In the genomic region with DNA sequence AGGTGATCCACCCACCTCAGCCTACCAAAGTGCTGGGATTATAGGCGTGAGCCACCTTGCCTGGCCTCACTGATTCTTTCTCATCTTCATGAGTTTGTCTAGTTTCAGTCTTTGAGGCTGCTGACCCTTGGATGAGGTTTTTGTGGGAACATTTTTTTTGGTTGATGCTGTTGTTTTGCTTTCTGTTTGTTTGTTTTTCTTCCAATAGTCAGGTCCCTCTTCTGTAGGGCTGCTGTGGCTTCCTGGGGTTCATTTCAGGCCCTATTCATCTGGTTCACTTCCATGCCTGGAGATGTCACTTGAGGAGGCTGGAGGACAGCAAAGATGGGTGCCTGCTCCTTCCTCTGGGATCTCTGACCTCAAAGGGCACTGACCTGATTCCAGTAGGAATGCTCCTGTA, we compare ENCODE assay signal across 7 cellular contexts.
DNase-seq lines count a peak whose midpoint lies in the region; ATAC-seq and TF ChIP-seq lines count a peak whose summit lies in the region.
"Not testable (repeated sequence)": the region's sequence is repeated elsewhere in the genome, so short reads cannot be mapped to it uniquely, and the experiment has no call there.

No MANE protein-coding gene starts in this region.

- not testable (repeated sequence) for DNase-seq in SJCRH30; activated naive CD8-positive, alpha-beta T cell treated with anti-CD3 and anti-CD28 coated beads, Interleukin-2, amount 10 ng/mL, durations not matched to agents 7 days and 5 days; stimulated activated naive B cell treated with anti-CD40 and anti-IgM and Interleukin-4, amounts not matched to agents 10 μg/mL and 1 μg/mL and 100 μg/mL, for 72 hours
- peak; percentile 12 for DNase-seq in activated CD4-positive, alpha-beta T cell treated with anti-CD3 and anti-CD28 coated beads, Interleukin-2, amount 10 ng/mL, durations not matched to agents 7 days and 5 days
- DNase-seq in activated CD8-positive, alpha-beta memory T cell treated with anti-CD3 and anti-CD28 coated beads, Interleukin-2, amount 10 ng/mL, durations not matched to agents 7 days and 5 days, result peak; percentile 63
- peak; percentile 29 for DNase-seq in choroid plexus epithelial cell (ENCODE audit: low read depth)

- H3K4me3 Mint-ChIP-seq in activated CD4-positive, alpha-beta T cell treated with anti-CD3 and anti-CD28 coated beads, Interleukin-2, amount 10 ng/mL, durations not matched to agents 7 days and 5 days; activated CD8-positive, alpha-beta memory T cell treated with anti-CD3 and anti-CD28 coated beads, Interleukin-2, amount 10 ng/mL, durations not matched to agents 7 days and 5 days; activated naive CD8-positive, alpha-beta T cell treated with anti-CD3 and anti-CD28 coated beads, Interleukin-2, amount 10 ng/mL, durations not matched to agents 7 days and 5 days; stimulated activated naive B cell treated with anti-CD40 and anti-IgM and Interleukin-4, amounts not matched to agents 10 μg/mL and 1 μg/mL and 100 μg/mL, for 72 hours: not testable (repeated sequence)

- H3K9me3 Mint-ChIP-seq in activated CD4-positive, alpha-beta T cell treated with anti-CD3 and anti-CD28 coated beads, Interleukin-2, amount 10 ng/mL, durations not matched to agents 7 days and 5 days, result peaks cover 23% of the 10 kb centered on the region
- not testable (repeated sequence) for H3K9me3 Mint-ChIP-seq in activated CD8-positive, alpha-beta memory T cell treated with anti-CD3 and anti-CD28 coated beads, Interleukin-2, amount 10 ng/mL, durations not matched to agents 7 days and 5 days (ENCODE audit: low read depth); activated naive CD8-positive, alpha-beta T cell treated with anti-CD3 and anti-CD28 coated beads, Interleukin-2, amount 10 ng/mL, durations not matched to agents 7 days and 5 days; stimulated activated naive B cell treated with anti-CD40 and anti-IgM and Interleukin-4, amounts not matched to agents 10 μg/mL and 1 μg/mL and 100 μg/mL, for 72 hours

- H3K9me3 ChIP-seq in SJCRH30 (replicated peaks), result not testable (repeated sequence)

- not testable (repeated sequence) for H3K27me3 Mint-ChIP-seq in activated CD4-positive, alpha-beta T cell treated with anti-CD3 and anti-CD28 coated beads, Interleukin-2, amount 10 ng/mL, durations not matched to agents 7 days and 5 days; activated CD8-positive, alpha-beta memory T cell treated with anti-CD3 and anti-CD28 coated beads, Interleukin-2, amount 10 ng/mL, durations not matched to agents 7 days and 5 days; activated naive CD8-positive, alpha-beta T cell treated with anti-CD3 and anti-CD28 coated beads, Interleukin-2, amount 10 ng/mL, durations not matched to agents 7 days and 5 days
- peaks cover 0 to 11% of the 10 kb centered on the region in 2 donors for H3K27me3 Mint-ChIP-seq in stimulated activated naive B cell treated with anti-CD40 and anti-IgM and Interleukin-4, amounts not matched to agents 10 μg/mL and 1 μg/mL and 100 μg/mL, for 72 hours

- peak overlapping the region; percentile 13; the same call in 1 of the 2 replicates for H3K4me2 ChIP-seq in KMS-11

- not testable (repeated sequence) for H3K4me3 ChIP-seq in KMS-11 (IDR thresholded peaks at IDR 0.05; ENCODE audit: insufficient read depth, low read depth, low read length); SJCRH30; choroid plexus epithelial cell (ENCODE audit: low read depth, low read length)

- H3K79me2 ChIP-seq in KMS-11 (ENCODE audit: insufficient read depth, low read depth), result not testable (repeated sequence)

- H3K4me1 ChIP-seq in KMS-11 (ENCODE audit: low read depth, poor library complexity, severe bottlenecking), result not testable (repeated sequence)
- H3K4me1 ChIP-seq in SJCRH30, result peaks cover 39% of the 10 kb centered on the region

- POLR2A ChIA-PET in activated CD4-positive, alpha-beta T cell treated with anti-CD3 and anti-CD28 coated beads, Interleukin-2, amount 10 ng/mL, durations not matched to agents 7 days and 5 days (lab: Charles Lee), result not testable (repeated sequence)
- POLR2A ChIA-PET in activated naive CD8-positive, alpha-beta T cell treated with anti-CD3 and anti-CD28 coated beads, Interleukin-2, amount 10 ng/mL, durations not matched to agents 7 days and 5 days (lab: Charles Lee), result interaction anchor here (0.7 kb wide), 1 partner anchor 722 kb away, joined by 4 read pairs; no protein-coding TSS in a partner anchor

- H3K27me3 ChIP-seq in KMS-11 (ENCODE audit: insufficient read depth, low read depth); SJCRH30: not testable (repeated sequence)

- TF ChIP-seq CTCF in KMS-11 (conservative IDR thresholded peaks at IDR 0.05; ENCODE audit: low read depth, low read length); choroid plexus epithelial cell (conservative IDR thresholded peaks at IDR 0.05; ENCODE audit: low read depth, low read length): not testable (repeated sequence)

- peak; percentile 57 for ATAC-seq in activated CD8-positive, alpha-beta memory T cell treated with anti-CD3 and anti-CD28 coated beads, Interleukin-2, amount 10 ng/mL, durations not matched to agents 7 days and 5 days
- not testable (repeated sequence) for ATAC-seq in activated naive CD8-positive, alpha-beta T cell treated with anti-CD3 and anti-CD28 coated beads, Interleukin-2, amount 10 ng/mL, durations not matched to agents 7 days and 5 days (ENCODE audit: low read depth); stimulated activated naive B cell treated with anti-CD40 and anti-IgM and Interleukin-4, amounts not matched to agents 10 μg/mL and 1 μg/mL and 100 μg/mL, for 72 hours (replicated peaks)

- H3K27ac ChIP-seq in KMS-11, result not testable (repeated sequence)
- peak overlapping the region; percentile 17; the same call in 1 of the 2 replicates for H3K27ac ChIP-seq in SJCRH30

- H3K4me1 Mint-ChIP-seq in activated CD4-positive, alpha-beta T cell treated with anti-CD3 and anti-CD28 coated beads, Interleukin-2, amount 10 ng/mL, durations not matched to agents 7 days and 5 days, result peaks cover 57% of the 10 kb centered on the region
- peaks cover 68% of the 10 kb centered on the region for H3K4me1 Mint-ChIP-seq in activated CD8-positive, alpha-beta memory T cell treated with anti-CD3 and anti-CD28 coated beads, Interleukin-2, amount 10 ng/mL, durations not matched to agents 7 days and 5 days
- H3K4me1 Mint-ChIP-seq in activated naive CD8-positive, alpha-beta T cell treated with anti-CD3 and anti-CD28 coated beads, Interleukin-2, amount 10 ng/mL, durations not matched to agents 7 days and 5 days, result peaks cover 40% of the 10 kb centered on the region
- peaks cover 11 to 36% of the 10 kb centered on the region in 2 donors for H3K4me1 Mint-ChIP-seq in stimulated activated naive B cell treated with anti-CD40 and anti-IgM and Interleukin-4, amounts not matched to agents 10 μg/mL and 1 μg/mL and 100 μg/mL, for 72 hours

- not testable (repeated sequence) for H3K36me3 ChIP-seq in KMS-11 (ENCODE audit: insufficient read depth); SJCRH30

- peak overlapping the region; percentile 50 for H3K27ac Mint-ChIP-seq in activated CD4-positive, alpha-beta T cell treated with anti-CD3 and anti-CD28 coated beads, Interleukin-2, amount 10 ng/mL, durations not matched to agents 7 days and 5 days
- H3K27ac Mint-ChIP-seq in activated CD8-positive, alpha-beta memory T cell treated with anti-CD3 and anti-CD28 coated beads, Interleukin-2, amount 10 ng/mL, durations not matched to agents 7 days and 5 days, result peak overlapping the region; percentile 69
- H3K27ac Mint-ChIP-seq in activated naive CD8-positive, alpha-beta T cell treated with anti-CD3 and anti-CD28 coated beads, Interleukin-2, amount 10 ng/mL, durations not matched to agents 7 days and 5 days, result peak overlapping the region; percentile 44
- peak overlapping the region; percentile 52 for H3K27ac Mint-ChIP-seq in stimulated activated naive B cell treated with anti-CD40 and anti-IgM and Interleukin-4, amounts not matched to agents 10 μg/mL and 1 μg/mL and 100 μg/mL, for 72 hours

- not testable (repeated sequence) for H4K20me1 ChIP-seq in KMS-11 (ENCODE audit: insufficient read depth)

- not testable (repeated sequence) for H3K9ac ChIP-seq in KMS-11

- CTCF ChIA-PET in activated CD4-positive, alpha-beta T cell treated with anti-CD3 and anti-CD28 coated beads, Interleukin-2, amount 10 ng/mL, durations not matched to agents 7 days and 5 days (lab: Charles Lee), result interaction anchor here (0.7 to 1.0 kb wide), 2 partner anchors 17 to 695 kb away, joined by 3 read pairs; no protein-coding TSS in a partner anchor
- CTCF ChIA-PET in activated CD8-positive, alpha-beta memory T cell treated with anti-CD3 and anti-CD28 coated beads, Interleukin-2, amount 10 ng/mL, durations not matched to agents 7 days and 5 days (lab: Charles Lee), result not testable (repeated sequence)

- peaks cover 28% of the 10 kb centered on the region for H3K36me3 Mint-ChIP-seq in activated CD4-positive, alpha-beta T cell treated with anti-CD3 and anti-CD28 coated beads, Interleukin-2, amount 10 ng/mL, durations not matched to agents 7 days and 5 days (ENCODE audit: low read depth)
- peaks cover 53% of the 10 kb centered on the region for H3K36me3 Mint-ChIP-seq in activated CD8-positive, alpha-beta memory T cell treated with anti-CD3 and anti-CD28 coated beads, Interleukin-2, amount 10 ng/mL, durations not matched to agents 7 days and 5 days
- H3K36me3 Mint-ChIP-seq in activated naive CD8-positive, alpha-beta T cell treated with anti-CD3 and anti-CD28 coated beads, Interleukin-2, amount 10 ng/mL, durations not matched to agents 7 days and 5 days, result peaks cover 29% of the 10 kb centered on the region
- not testable (repeated sequence) for H3K36me3 Mint-ChIP-seq in stimulated activated naive B cell treated with anti-CD40 and anti-IgM and Interleukin-4, amounts not matched to agents 10 μg/mL and 1 μg/mL and 100 μg/mL, for 72 hours

- not testable (repeated sequence) for H2AFZ ChIP-seq in KMS-11 (ENCODE audit: low read depth)
